Comparison of ENCODE assay signal across 20 cellular contexts in the genomic region with DNA sequence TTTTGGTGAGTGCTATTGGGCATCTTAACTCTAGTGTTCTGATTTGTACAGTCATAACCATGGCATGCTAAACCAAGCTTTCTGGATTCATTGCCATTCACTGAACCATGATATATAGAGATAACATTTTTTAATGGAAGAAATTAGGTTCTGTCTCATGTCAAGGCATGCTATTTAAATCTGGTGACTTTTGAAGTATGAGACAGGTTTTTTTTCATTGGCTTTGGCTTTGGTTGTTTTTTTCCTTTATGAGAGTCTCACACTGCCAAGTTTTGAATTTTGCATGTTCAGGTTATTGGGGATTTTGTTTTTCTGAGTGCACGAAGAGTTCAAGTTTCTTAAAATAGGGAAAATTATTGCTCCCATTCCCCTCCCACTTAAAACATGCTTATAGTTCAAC.
DNase-seq lines count a peak whose midpoint lies in the region; ATAC-seq and TF ChIP-seq lines count a peak whose summit lies in the region.
"Had no signal": no experiment of that assay in that cellular context is flagged by ENCODE, and none has a peak within 500 bp of the region (broad histone marks: within the 10 kb centered on the region; RNA-seq: fewer than 3 reads in every experiment).

No MANE protein-coding gene starts in this region.

- no peaks in the 10 kb centered on the region for H3K9me3 ChIP-seq in endodermal cell (ENCODE audit: control insufficient read depth, low read length)
- H3K9me3 ChIP-seq in WERI-Rb-1 (ENCODE audit: severe bottlenecking): no peaks in the 10 kb centered on the region
- H3K9me3 ChIP-seq: right atrium auricular region had no signal

- H3K9me3 Mint-ChIP-seq in endodermal cell: no peaks in the 10 kb centered on the region
- H3K9me3 Mint-ChIP-seq: neural progenitor cell had no signal

- H3K4me3 ChIP-seq in endodermal cell (ENCODE audit: low read length): no peak overlapping the region
- H3K4me3 ChIP-seq in WERI-Rb-1 (ENCODE audit: low read depth, low read length): no peak overlapping the region
- H3K4me3 ChIP-seq: neural progenitor cell, right atrium auricular region had no signal

- H3K4me1 Mint-ChIP-seq in endodermal cell: peaks cover 2% of the 10 kb centered on the region
- H3K4me1 Mint-ChIP-seq: CD8-positive, alpha-beta memory T cell; neural progenitor cell had no signal

- H3K27ac ChIP-seq in endodermal cell (ENCODE audit: low read depth, low read length): no peak overlapping the region
- no peak overlapping the region for H3K27ac ChIP-seq in WERI-Rb-1
- H3K27ac ChIP-seq: neural progenitor cell, right atrium auricular region had no signal

- no peaks in the 10 kb centered on the region for H3K27me3 Mint-ChIP-seq in endodermal cell (ENCODE audit: insufficient read depth)
- H3K27me3 Mint-ChIP-seq: CD8-positive, alpha-beta memory T cell had no signal

- no peak overlapping the region for H3K9ac ChIP-seq in endodermal cell (ENCODE audit: extremely low read depth, low read length, poor library complexity, severe bottlenecking)
- H3K9ac ChIP-seq: neural progenitor cell had no signal

- no peak for ATAC-seq in GM21390 (IDR thresholded peaks at IDR 0.05; ENCODE audit: unreplicated experiment)
- ATAC-seq: Right ventricle myocardium inferior had no signal

- peak; percentile 25 for DNase-seq in AG09319 (ENCODE audit: extremely low read depth, low read depth)
- DNase-seq in LHCN-M2 (ENCODE audit: low read depth): peak; percentile 17
- DNase-seq in dedifferentiated amniotic fluid mesenchymal stem cell (ENCODE audit: extremely low spot score): peak; percentile 59
- DNase-seq in kidney tubule cell (ENCODE audit: low spot score): peak; percentile 77
- DNase-seq in endodermal cell: no peak
- DNase-seq in WERI-Rb-1: no peak
- DNase-seq in cerebellar cortex (ENCODE audit: low spot score): no peak
- DNase-seq: activated CD8-positive, alpha-beta memory T cell treated with anti-CD3 and anti-CD28 coated beads, Interleukin-2, amount 50 U/mL, for 48 hours; activated effector memory CD4-positive, alpha-beta T cell treated with anti-CD3 and anti-CD28 coated beads, Interleukin-2, amount 50 U/mL, for 16 hours; CD8-positive, alpha-beta memory T cell; DND-41; foreskin melanocyte; Kasumi-1; midbrain; NCI-H1105 treated with DMSO at 0.1 percent for 48 hours; NCI-H524 treated with DMSO at 0.1 percent for 48 hours had no signal

- no peaks in the 10 kb centered on the region for H3K36me3 ChIP-seq in endodermal cell (ENCODE audit: control insufficient read depth, insufficient read depth, low read length)
- H3K36me3 ChIP-seq in WERI-Rb-1: no peaks in the 10 kb centered on the region
- H3K36me3 ChIP-seq: neural progenitor cell, right atrium auricular region had no signal

- H3K27me3 ChIP-seq in endodermal cell (ENCODE audit: control insufficient read depth, insufficient read depth, low read length, poor library complexity, severe bottlenecking) (no peaks in the 10 kb centered on the region), WERI-Rb-1 (ENCODE audit: insufficient read depth, low read depth, severe bottlenecking) (peaks cover 54% of the 10 kb centered on the region)
- H3K27me3 ChIP-seq: neural progenitor cell, right atrium auricular region had no signal

- TF ChIP-seq CTCF in AG09319 (IDR thresholded peaks at IDR 0.05; ENCODE audit: low read depth, low read length): no peak
- no peak for TF ChIP-seq CTCF in endodermal cell (conservative IDR thresholded peaks at IDR 0.05)
- TF ChIP-seq CTCF in WERI-Rb-1 (IDR thresholded peaks at IDR 0.05; ENCODE audit: low read depth, low read length): no peak

- no peaks in the 10 kb centered on the region for H3K36me3 Mint-ChIP-seq in endodermal cell (ENCODE audit: low read depth)
- H3K36me3 Mint-ChIP-seq: CD8-positive, alpha-beta memory T cell; neural progenitor cell had no signal

- H3K4me3 Mint-ChIP-seq in endodermal cell: no peak overlapping the region
- H3K4me3 Mint-ChIP-seq: CD8-positive, alpha-beta memory T cell; neural progenitor cell had no signal

- no peak overlapping the region for H3K27ac Mint-ChIP-seq in endodermal cell
- H3K27ac Mint-ChIP-seq: CD8-positive, alpha-beta memory T cell; neural progenitor cell had no signal

- WGBS in endodermal cell (ENCODE audit: insufficient coverage in 1 of 2, insufficient read length in 1 of 2), 2 experiments: no CpG with 5 or more reads among the region's 1 CpG

- peaks cover 5% of the 10 kb centered on the region for H3K4me1 ChIP-seq in endodermal cell (ENCODE audit: control insufficient read depth, insufficient read depth, low read length)

Comparison
In these comparisons a context has a peak if more than half of its experiments do, and no peak if none do; other contexts are left out.
1. DNase-seq: peak in AG09319 (single experiment), LHCN-M2 (single experiment), dedifferentiated amniotic fluid mesenchymal stem cell (single experiment) and kidney tubule cell (single experiment); none in endodermal cell (single experiment), WERI-Rb-1 (single experiment) and cerebellar cortex (single experiment).